Comparison of ENCODE assay signal across 1 cellular context in the genomic region with DNA sequence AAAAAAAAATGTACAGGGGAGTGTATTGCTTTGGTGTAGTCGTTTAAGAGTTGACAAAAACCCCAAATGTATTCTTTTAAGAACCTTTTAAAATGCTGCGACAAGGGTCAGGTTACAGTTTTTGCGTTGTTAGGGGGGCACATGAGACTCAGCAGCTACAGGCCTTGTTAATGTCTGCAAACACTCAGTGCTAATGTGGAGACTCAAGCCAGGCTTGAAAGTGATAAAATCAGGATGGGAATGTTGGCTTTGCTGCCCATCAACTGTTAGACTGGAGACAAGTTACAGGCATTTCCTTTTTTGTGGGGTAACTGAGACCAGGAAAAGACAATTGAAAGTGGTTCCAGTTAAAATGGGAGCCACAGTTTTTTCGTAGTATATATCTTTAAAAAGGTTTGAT.
TF ChIP-seq lines count a peak whose summit lies in the region.

No MANE protein-coding gene starts in this region.

TF ChIP-seq in WTC11, 78 proteins besides CTCF, POLR2A, EP300 and RAD21 (continued from another document):
- TF ChIP-seq, protein P1, sequence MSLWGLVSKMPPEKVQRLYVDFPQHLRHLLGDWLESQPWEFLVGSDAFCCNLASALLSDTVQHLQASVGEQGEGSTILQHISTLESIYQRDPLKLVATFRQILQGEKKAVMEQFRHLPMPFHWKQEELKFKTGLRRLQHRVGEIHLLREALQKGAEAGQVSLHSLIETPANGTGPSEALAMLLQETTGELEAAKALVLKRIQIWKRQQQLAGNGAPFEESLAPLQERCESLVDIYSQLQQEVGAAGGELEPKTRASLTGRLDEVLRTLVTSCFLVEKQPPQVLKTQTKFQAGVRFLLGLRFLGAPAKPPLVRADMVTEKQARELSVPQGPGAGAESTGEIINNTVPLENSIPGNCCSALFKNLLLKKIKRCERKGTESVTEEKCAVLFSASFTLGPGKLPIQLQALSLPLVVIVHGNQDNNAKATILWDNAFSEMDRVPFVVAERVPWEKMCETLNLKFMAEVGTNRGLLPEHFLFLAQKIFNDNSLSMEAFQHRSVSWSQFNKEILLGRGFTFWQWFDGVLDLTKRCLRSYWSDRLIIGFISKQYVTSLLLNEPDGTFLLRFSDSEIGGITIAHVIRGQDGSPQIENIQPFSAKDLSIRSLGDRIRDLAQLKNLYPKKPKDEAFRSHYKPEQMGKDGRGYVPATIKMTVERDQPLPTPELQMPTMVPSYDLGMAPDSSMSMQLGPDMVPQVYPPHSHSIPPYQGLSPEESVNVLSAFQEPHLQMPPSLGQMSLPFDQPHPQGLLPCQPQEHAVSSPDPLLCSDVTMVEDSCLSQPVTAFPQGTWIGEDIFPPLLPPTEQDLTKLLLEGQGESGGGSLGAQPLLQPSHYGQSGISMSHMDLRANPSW (CRISPR knock-in tag; conservative IDR thresholded peaks at IDR 0.05; ENCODE audit: low read depth): no peak
